In genomic region chr12:124687695-124688301, GRCh38 we compare ENCODE assay signal across 8 cellular contexts.
DNase-seq lines count a peak whose midpoint lies in the region; ATAC-seq and TF ChIP-seq lines count a peak whose summit lies in the region.

No MANE protein-coding gene starts in this region.

- H3K4me3 Mint-ChIP-seq in activated naive CD8-positive, alpha-beta T cell treated with anti-CD3 and anti-CD28 coated beads, Interleukin-2, amount 50 U/mL, for 24 hours = no peak overlapping the region

- H3K9me3 Mint-ChIP-seq in activated naive CD8-positive, alpha-beta T cell treated with anti-CD3 and anti-CD28 coated beads, Interleukin-2, amount 50 U/mL, for 24 hours = peaks cover under 1% of the 10 kb centered on the region

- peak; percentile 10 for ATAC-seq in activated naive CD8-positive, alpha-beta T cell treated with anti-CD3 and anti-CD28 coated beads, Interleukin-2, amount 50 U/mL, for 24 hours
- peak; percentile 26 for ATAC-seq in left lung
- ATAC-seq in thoracic aorta (ENCODE audit: insufficient number of reproducible peaks, low FRiP score, low read depth) = no peak
- ATAC-seq in HG02588 (IDR thresholded peaks at IDR 0.05; ENCODE audit: unreplicated experiment) = no peak
- ATAC-seq in HG03457 (IDR thresholded peaks at IDR 0.05; ENCODE audit: unreplicated experiment) = no peak
- ATAC-seq in GM18867 (IDR thresholded peaks at IDR 0.05; ENCODE audit: unreplicated experiment) = no peak

- H3K36me3 ChIP-seq in left lung = no peaks in the 10 kb centered on the region
- no peaks in the 10 kb centered on the region for H3K36me3 ChIP-seq in thoracic aorta

- TF ChIP-seq CTCF in left lung (IDR thresholded peaks at IDR 0.05) = no peak
- TF ChIP-seq CTCF in thoracic aorta (IDR thresholded peaks at IDR 0.05) = no peak

- peak overlapping the region; percentile 51 to 62 for H3K27ac ChIP-seq in left lung
- H3K27ac ChIP-seq in thoracic aorta = peak overlapping the region; percentile 34 to 41

- intact Hi-C loops in left lung (cut with DNase I) = no loop called here

- H3K36me3 Mint-ChIP-seq in activated naive CD8-positive, alpha-beta T cell treated with anti-CD3 and anti-CD28 coated beads, Interleukin-2, amount 50 U/mL, for 24 hours (ENCODE audit: low read depth) = no peaks in the 10 kb centered on the region

- H3K27me3 Mint-ChIP-seq in activated naive CD8-positive, alpha-beta T cell treated with anti-CD3 and anti-CD28 coated beads, Interleukin-2, amount 50 U/mL, for 24 hours = peaks cover 8% of the 10 kb centered on the region

- H3K4me1 Mint-ChIP-seq in activated naive CD8-positive, alpha-beta T cell treated with anti-CD3 and anti-CD28 coated beads, Interleukin-2, amount 50 U/mL, for 24 hours = peaks cover 50% of the 10 kb centered on the region

- H3K27me3 ChIP-seq in left lung (no peaks in the 10 kb centered on the region), thoracic aorta (replicated peaks; ENCODE audit: insufficient read depth) (no peaks in the 10 kb centered on the region)

- peak; percentile 68 for DNase-seq in activated CD8-positive, alpha-beta memory T cell treated with anti-CD3 and anti-CD28 coated beads for 24 hours
- no peak for DNase-seq in activated CD8-positive, alpha-beta memory T cell treated with anti-CD3 and anti-CD28 coated beads, Interleukin-2, amount 50 U/mL, for 48 hours
- peak; percentile 23 for DNase-seq in activated naive CD8-positive, alpha-beta T cell treated with anti-CD3 and anti-CD28 coated beads, Interleukin-2, amount 50 U/mL, for 24 hours
- no peak for DNase-seq in left lung
- DNase-seq in thoracic aorta (ENCODE audit: low spot score) = no peak

- peaks cover 37 to 63% of the 10 kb centered on the region in 2 donors for H3K4me1 ChIP-seq in left lung
- H3K4me1 ChIP-seq in thoracic aorta (ENCODE audit: control insufficient read depth in 1 of 2, low read depth in 2 of 2) = peaks cover 19 to 52% of the 10 kb centered on the region in 2 donors

- no peak overlapping the region for H3K27ac Mint-ChIP-seq in activated naive CD8-positive, alpha-beta T cell treated with anti-CD3 and anti-CD28 coated beads, Interleukin-2, amount 50 U/mL, for 24 hours

- H3K9me3 ChIP-seq in left lung (peaks cover 0 to 10% of the 10 kb centered on the region in 2 donors), thoracic aorta (no peaks in the 10 kb centered on the region)

- no peak overlapping the region for H3K4me3 ChIP-seq in left lung
- no peak overlapping the region for H3K4me3 ChIP-seq in thoracic aorta

Comparison
In these comparisons a context has a peak if more than half of its experiments do, and no peak if none do; other contexts are left out.
1. DNase-seq: peak in activated CD8-positive, alpha-beta memory T cell treated with anti-CD3 and anti-CD28 coated beads for 24 hours (single experiment) and activated naive CD8-positive, alpha-beta T cell treated with anti-CD3 and anti-CD28 coated beads, Interleukin-2, amount 50 U/mL, for 24 hours (single experiment); none in activated CD8-positive, alpha-beta memory T cell treated with anti-CD3 and anti-CD28 coated beads, Interleukin-2, amount 50 U/mL, for 48 hours (single experiment), left lung (0 of 2) and thoracic aorta (single experiment).
2. ATAC-seq: peak in activated naive CD8-positive, alpha-beta T cell treated with anti-CD3 and anti-CD28 coated beads, Interleukin-2, amount 50 U/mL, for 24 hours (single experiment) and left lung (single experiment); none in thoracic aorta (single experiment), HG02588 (single experiment), HG03457 (single experiment) and GM18867 (single experiment).